In genomic region chr7:151631149-151631967, GRCh38 we compare ENCODE assay signal across 8 cellular contexts.
DNase-seq lines count a peak whose midpoint lies in the region; ATAC-seq, FAIRE-seq and TF ChIP-seq lines count a peak whose summit lies in the region.

No MANE protein-coding gene starts in this region.

- peak overlapping the region; percentile 73 for H3K27ac ChIP-seq in keratinocyte (ENCODE audit: control insufficient read depth, insufficient read depth, low read length)

- H3K9ac ChIP-seq in keratinocyte (ENCODE audit: control insufficient read depth, extremely low read depth, insufficient read depth, low read length): peak overlapping the region; percentile 81

- peaks cover 24% of the 10 kb centered on the region for H3K4me1 Mint-ChIP-seq in stimulated activated memory B cell treated with anti-CD40 and anti-IgM and Interleukin-4, amounts not matched to agents 10 μg/mL and 1 μg/mL and 100 μg/mL, for 72 hours

- peaks cover 4% of the 10 kb centered on the region for H3K9me3 Mint-ChIP-seq in stimulated activated memory B cell treated with anti-CD40 and anti-IgM and Interleukin-4, amounts not matched to agents 10 μg/mL and 1 μg/mL and 100 μg/mL, for 72 hours

- H3K79me2 ChIP-seq in keratinocyte (ENCODE audit: control insufficient read depth, insufficient read depth, low read length): peaks cover 46% of the 10 kb centered on the region

- H3K9me1 ChIP-seq in keratinocyte (ENCODE audit: control insufficient read depth, extremely low read depth, insufficient read depth, low read length): no peaks in the 10 kb centered on the region

- peak; percentile 18 for ATAC-seq in HG02571 (IDR thresholded peaks at IDR 0.05; ENCODE audit: unreplicated experiment)
- ATAC-seq in stimulated activated memory B cell treated with anti-CD40 and anti-IgM and Interleukin-4, amounts not matched to agents 10 μg/mL and 1 μg/mL and 100 μg/mL, for 72 hours: no peak

- H3K9me3 ChIP-seq in keratinocyte (ENCODE audit: control insufficient read depth, low read depth, low read length): no peaks in the 10 kb centered on the region

- dilution Hi-C loops in keratinocyte (cut with MboI; ENCODE audit: extremely low pct_ligation_motif_present, low sequenced_read_pairs): no loop called here

- peaks cover 0 to 2% of the 10 kb centered on the region in 2 experiments for H3K36me3 ChIP-seq in keratinocyte (ENCODE audit: control insufficient read depth in 2 of 2, extremely low read depth in 1 of 2, insufficient read depth in 2 of 2, low read length in 2 of 2)

- peak overlapping the region; percentile 74 for H3K27ac Mint-ChIP-seq in stimulated activated memory B cell treated with anti-CD40 and anti-IgM and Interleukin-4, amounts not matched to agents 10 μg/mL and 1 μg/mL and 100 μg/mL, for 72 hours

- peak in 1 of 3 experiments; percentile 13 for TF ChIP-seq CTCF in keratinocyte (optimal IDR thresholded peaks at IDR 0.05 in 1 of 3, IDR thresholded peaks at IDR 0.05 in 1 of 3, conservative IDR thresholded peaks at IDR 0.05 in 1 of 3; ENCODE audit: extremely low read depth in 1 of 3, insufficient read depth in 2 of 3, low read length in 3 of 3)

- no peaks in the 10 kb centered on the region for H4K20me1 ChIP-seq in keratinocyte (ENCODE audit: control insufficient read depth, extremely low read depth, insufficient read depth, low read length)

- peak overlapping the region; percentile 83 for H3K4me2 ChIP-seq in keratinocyte (ENCODE audit: control insufficient read depth, extremely low read depth, insufficient read depth, low read depth, low read length)

- DNase-seq in activated T-cell treated with anti-CD3 and anti-CD28 coated beads for 4 hours (peak; percentile 7), NCI-H345 treated with DMSO at 0.1 percent for 48 hours (lab: John Stamatoyannopoulos, UW; ENCODE audit: unreplicated experiment) (peak; percentile 29), amniotic epithelial cell (ENCODE audit: low read depth) (peak; percentile 32), keratinocyte (ENCODE audit: low read depth, low spot score) (no peak), 8988T (no peak)
- no peak for DNase-seq in activated T-cell treated with anti-CD3 and anti-CD28 coated beads, Interleukin-2, amount 50 U/mL, for 48 hours

- H3K27me3 ChIP-seq in keratinocyte (ENCODE audit: control insufficient read depth, extremely low read depth, insufficient read depth, low read length): no peaks in the 10 kb centered on the region

- FAIRE-seq in keratinocyte (lab: Jason Lieb, UNC): no peak

- H3K4me3 ChIP-seq in keratinocyte (ENCODE audit: control insufficient read depth in 2 of 3, extremely low read depth in 1 of 3, insufficient read depth in 2 of 3, low read depth in 1 of 3, low read length in 3 of 3): peak overlapping the region; percentile 56 to 94 (median 93)

- peak overlapping the region; percentile 83 for H3K4me3 Mint-ChIP-seq in stimulated activated memory B cell treated with anti-CD40 and anti-IgM and Interleukin-4, amounts not matched to agents 10 μg/mL and 1 μg/mL and 100 μg/mL, for 72 hours

- peaks cover 5% of the 10 kb centered on the region for H3K4me1 ChIP-seq in keratinocyte (ENCODE audit: control insufficient read depth, extremely low read depth, insufficient read depth, low read length)

- peak overlapping the region; percentile 76 for H2AFZ ChIP-seq in keratinocyte (ENCODE audit: control insufficient read depth, low read length)

- H3K27me3 Mint-ChIP-seq in stimulated activated memory B cell treated with anti-CD40 and anti-IgM and Interleukin-4, amounts not matched to agents 10 μg/mL and 1 μg/mL and 100 μg/mL, for 72 hours: no peaks in the 10 kb centered on the region

- H3K36me3 Mint-ChIP-seq in stimulated activated memory B cell treated with anti-CD40 and anti-IgM and Interleukin-4, amounts not matched to agents 10 μg/mL and 1 μg/mL and 100 μg/mL, for 72 hours: peaks cover 6% of the 10 kb centered on the region

Comparison
In these comparisons a context has a peak if more than half of its experiments do, and no peak if none do; other contexts are left out.
1. DNase-seq: peak in activated T-cell treated with anti-CD3 and anti-CD28 coated beads for 4 hours (single experiment), NCI-H345 treated with DMSO at 0.1 percent for 48 hours (single experiment) and amniotic epithelial cell (single experiment); none in activated T-cell treated with anti-CD3 and anti-CD28 coated beads, Interleukin-2, amount 50 U/mL, for 48 hours (0 of 2), keratinocyte (single experiment) and 8988T (single experiment).